ENCODE assay signal across 1 cellular context in genomic region chr2:219207254-219207883, GRCh38.
A peak's percentile ranks its signal among the peaks of the same experiment; 100 is the strongest.
TF ChIP-seq lines count a peak whose summit lies in the region.

No MANE protein-coding gene starts in this region.

TF ChIP-seq in GM12878, 131 proteins besides CTCF, POLR2A, EP300 and RAD21:
- TF ChIP-seq POLR2AphosphoS5 (IDR thresholded peaks at IDR 0.05; ENCODE audit: low read length) (no peak), NBN (IDR thresholded peaks at IDR 0.05) (0 out of 2 replicates have a peak, but pooled peaks have one; percentile 1)
